In the genomic region with DNA sequence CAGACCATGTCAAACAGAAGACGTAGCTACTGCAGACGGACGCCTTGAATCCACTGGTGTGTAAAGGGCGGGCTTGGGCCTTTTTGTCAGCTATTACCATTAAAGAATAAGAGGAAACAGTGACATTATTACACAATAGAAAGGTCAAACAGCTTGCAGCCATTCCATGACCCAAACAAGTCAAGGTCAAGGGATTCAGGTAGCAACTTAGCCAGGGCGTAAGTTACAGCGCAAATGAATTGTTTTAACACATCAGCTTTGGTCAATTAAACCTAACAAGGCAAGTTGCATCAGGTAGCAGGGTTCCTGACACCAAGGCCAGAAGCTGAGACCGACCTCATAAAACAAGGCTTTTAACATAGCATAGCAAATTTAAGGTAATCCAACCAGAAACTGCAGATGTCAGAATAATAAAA, we compare ENCODE assay signal across 20 cellular contexts. TPM values are rescaled to one million over a fixed set of nuclear protein-coding genes. Genes with fewer than 3 reads are reported as not detected.
DNase-seq lines count a peak whose midpoint lies in the region; ATAC-seq and TF ChIP-seq lines count a peak whose summit lies in the region.
"Had no signal": no experiment of that assay in that cellular context is flagged by ENCODE, and none has a peak within 500 bp of the region (broad histone marks: within the 10 kb centered on the region; RNA-seq: fewer than 3 reads in every experiment).

No MANE protein-coding gene starts in this region.

- no peak overlapping the region for H3K4me3 Mint-ChIP-seq in activated naive CD4-positive, alpha-beta T cell treated with anti-CD3 and anti-CD28 coated beads, Interleukin-2, amount 10 ng/mL, durations not matched to agents 7 days and 5 days
- H3K4me3 Mint-ChIP-seq: activated B cell treated with CpG ODN at 0.5 μM for 24 hours; activated CD4-positive, alpha-beta memory T cell treated with anti-CD3 and anti-CD28 coated beads, Interleukin-2, amount 10 ng/mL, durations not matched to agents 7 days and 5 days; activated naive CD4-positive, alpha-beta T cell treated with anti-CD3 and anti-CD28 coated beads for 36 hours; CD8-positive, alpha-beta memory T cell; stimulated activated memory B cell treated with anti-CD40 and anti-IgM and Interleukin-4, amounts not matched to agents 10 μg/mL and 1 μg/mL and 100 μg/mL, for 72 hours had no signal

- ATAC-seq in right cardiac atrium: peak in 1 of 2 donors; percentile 61
- peak in 1 of 4 donors; percentile 10 for ATAC-seq in psoas muscle
- ATAC-seq: Panc1; stimulated activated memory B cell treated with anti-CD40 and anti-IgM and Interleukin-4, amounts not matched to agents 10 μg/mL and 1 μg/mL and 100 μg/mL, for 72 hours had no signal

- H3K27ac ChIP-seq in HEK293 (ENCODE audit: extremely low read depth, low read depth, low read length) (no peak overlapping the region), ascending aorta (peak overlapping the region; percentile 17 to 58), right cardiac atrium (ENCODE audit: low read length) (peak overlapping the region; percentile 30), psoas muscle (peak overlapping the region; percentile 99)
- H3K27ac ChIP-seq: upper lobe of left lung had no signal

- H3K4me3 ChIP-seq in HEK293 (ENCODE audit: low read depth, low read length) (no peak overlapping the region), ascending aorta (peak overlapping the region in 1 of 2 donors; percentile 45), right cardiac atrium (ENCODE audit: low read length) (peak overlapping the region; percentile 45), psoas muscle (peak overlapping the region; percentile 35)
- H3K4me3 ChIP-seq: HAP-1, upper lobe of left lung had no signal

- no peak for TF ChIP-seq CTCF in HEK293 (tag by site-specific recombination; IDR thresholded peaks at IDR 0.05)
- TF ChIP-seq CTCF in ascending aorta (IDR thresholded peaks at IDR 0.05): no peak
- TF ChIP-seq CTCF in psoas muscle (IDR thresholded peaks at IDR 0.05): no peak
- TF ChIP-seq CTCF in GM20000 (IDR thresholded peaks at IDR 0.05; ENCODE audit: extremely low read depth, missing control alignments): no peak

- H3K36me3 Mint-ChIP-seq in activated naive CD4-positive, alpha-beta T cell treated with anti-CD3 and anti-CD28 coated beads, Interleukin-2, amount 10 ng/mL, durations not matched to agents 7 days and 5 days: no peaks in the 10 kb centered on the region
- H3K36me3 Mint-ChIP-seq: CD8-positive, alpha-beta memory T cell; stimulated activated memory B cell treated with anti-CD40 and anti-IgM and Interleukin-4, amounts not matched to agents 10 μg/mL and 1 μg/mL and 100 μg/mL, for 72 hours had no signal

- WGBS in right cardiac atrium: 27% methylated on average over 7 of the region's 7 CpGs
- WGBS in psoas muscle, 3 donors: 23 to 32% (median 28%) methylated on average over 7 of the region's 7 CpGs

- no peaks in the 10 kb centered on the region for H3K27me3 Mint-ChIP-seq in activated naive CD4-positive, alpha-beta T cell treated with anti-CD3 and anti-CD28 coated beads, Interleukin-2, amount 10 ng/mL, durations not matched to agents 7 days and 5 days

- H3K27me3 ChIP-seq in ascending aorta (no peaks in the 10 kb centered on the region), right cardiac atrium (ENCODE audit: control insufficient read depth, insufficient read depth) (no peaks in the 10 kb centered on the region), psoas muscle (ENCODE audit: insufficient read depth in 3 of 3, low read length in 2 of 3) (no peaks in the 10 kb centered on the region)
- H3K27me3 ChIP-seq: upper lobe of left lung had no signal

- H3K4me1 ChIP-seq in HEK293 (ENCODE audit: control insufficient read depth, insufficient read depth, low read length) (peaks cover 14% of the 10 kb centered on the region), ascending aorta (peaks cover 0 to 21% of the 10 kb centered on the region in 2 donors), right cardiac atrium (ENCODE audit: control insufficient read depth, insufficient read depth, low read length) (peaks cover 8% of the 10 kb centered on the region), psoas muscle (peaks cover 67% of the 10 kb centered on the region)

- H3K36me3 ChIP-seq in HEK293 (ENCODE audit: control insufficient read depth in 2 of 2, insufficient read depth in 1 of 2, low read length in 2 of 2): no peaks in the 10 kb centered on the region
- no peaks in the 10 kb centered on the region for H3K36me3 ChIP-seq in ascending aorta
- no peaks in the 10 kb centered on the region for H3K36me3 ChIP-seq in psoas muscle (ENCODE audit: insufficient read depth in 1 of 2, low read depth in 1 of 2)
- H3K36me3 ChIP-seq: HAP-1, upper lobe of left lung had no signal

- CTCF ChIA-PET in HEK293 (lab: Yijun Ruan, JAX): interaction anchor here (1.1 to 1.4 kb wide), 2 partner anchors 14 to 55 kb away, joined by 3 to 4 read pairs; no protein-coding TSS in a partner anchor
- CTCF ChIA-PET in activated naive CD4-positive, alpha-beta T cell treated with anti-CD3 and anti-CD28 coated beads, Interleukin-2, amount 10 ng/mL, durations not matched to agents 7 days and 5 days (lab: Charles Lee): no interaction called here

- no peaks in the 10 kb centered on the region for H3K4me1 Mint-ChIP-seq in activated naive CD4-positive, alpha-beta T cell treated with anti-CD3 and anti-CD28 coated beads, Interleukin-2, amount 10 ng/mL, durations not matched to agents 7 days and 5 days
- H3K4me1 Mint-ChIP-seq: activated B cell treated with CpG ODN at 0.5 μM for 24 hours; activated CD4-positive, alpha-beta memory T cell treated with anti-CD3 and anti-CD28 coated beads, Interleukin-2, amount 10 ng/mL, durations not matched to agents 7 days and 5 days; CD8-positive, alpha-beta memory T cell; stimulated activated memory B cell treated with anti-CD40 and anti-IgM and Interleukin-4, amounts not matched to agents 10 μg/mL and 1 μg/mL and 100 μg/mL, for 72 hours had no signal

- DNase-seq in ascending aorta (ENCODE audit: low spot score in 2 of 2) (no peak), right cardiac atrium (no peak), psoas muscle (no peak), GM20000 (ENCODE audit: low spot score) (no peak), mesenteric fat pad (ENCODE audit: low spot score) (no peak)
- DNase-seq in activated effector memory CD4-positive, alpha-beta T cell treated with anti-CD3 and anti-CD28 coated beads, Interleukin-2, amount 50 U/mL, for 16 hours: no peak
- DNase-seq in activated naive CD4-positive, alpha-beta T cell treated with anti-CD3 and anti-CD28 coated beads, Interleukin-2, amount 10 ng/mL, durations not matched to agents 7 days and 5 days: no peak
- DNase-seq: activated B cell treated with CpG ODN at 0.5 μM for 24 hours; activated CD4-positive, alpha-beta memory T cell treated with anti-CD3 and anti-CD28 coated beads, Interleukin-2, amount 10 ng/mL, durations not matched to agents 7 days and 5 days; activated naive CD4-positive, alpha-beta T cell treated with anti-CD3 and anti-CD28 coated beads for 36 hours; activated T-cell treated with anti-CD3 and anti-CD28 coated beads, Interleukin-2, amount 50 U/mL, for 1 hour; CD8-positive, alpha-beta memory T cell; foreskin fibroblast; NCI-H526 treated with DMSO at 0.1 percent for 48 hours; retina; upper lobe of left lung had no signal

- intact Hi-C loops in ascending aorta (cut with DNase I) (no loop called here), right cardiac atrium (cut with DNase I) (no loop called here), psoas muscle (cut with DNase I) (no loop called here)

- H3K27ac Mint-ChIP-seq in activated naive CD4-positive, alpha-beta T cell treated with anti-CD3 and anti-CD28 coated beads, Interleukin-2, amount 10 ng/mL, durations not matched to agents 7 days and 5 days: no peak overlapping the region
- H3K27ac Mint-ChIP-seq: activated B cell treated with CpG ODN at 0.5 μM for 24 hours; activated CD4-positive, alpha-beta memory T cell treated with anti-CD3 and anti-CD28 coated beads, Interleukin-2, amount 10 ng/mL, durations not matched to agents 7 days and 5 days; activated naive CD4-positive, alpha-beta T cell treated with anti-CD3 and anti-CD28 coated beads for 36 hours; CD8-positive, alpha-beta memory T cell; stimulated activated memory B cell treated with anti-CD40 and anti-IgM and Interleukin-4, amounts not matched to agents 10 μg/mL and 1 μg/mL and 100 μg/mL, for 72 hours had no signal

- POLR2A ChIA-PET in HEK293 (lab: Yijun Ruan, JAX): interaction anchor here (1.2 kb wide), 1 partner anchor 16 kb away, joined by 3 read pairs; the partner anchor contains the start of gene NFIB

- H3K9me3 Mint-ChIP-seq in activated naive CD4-positive, alpha-beta T cell treated with anti-CD3 and anti-CD28 coated beads, Interleukin-2, amount 10 ng/mL, durations not matched to agents 7 days and 5 days: no peaks in the 10 kb centered on the region
- H3K9me3 Mint-ChIP-seq: activated B cell treated with CpG ODN at 0.5 μM for 24 hours; activated CD4-positive, alpha-beta memory T cell treated with anti-CD3 and anti-CD28 coated beads, Interleukin-2, amount 10 ng/mL, durations not matched to agents 7 days and 5 days; activated naive CD4-positive, alpha-beta T cell treated with anti-CD3 and anti-CD28 coated beads for 36 hours; stimulated activated memory B cell treated with anti-CD40 and anti-IgM and Interleukin-4, amounts not matched to agents 10 μg/mL and 1 μg/mL and 100 μg/mL, for 72 hours had no signal

- H3K9me3 ChIP-seq in HEK293 (ENCODE audit: control insufficient read depth, insufficient read depth, low read depth, low read length) (no peaks in the 10 kb centered on the region), ascending aorta (no peaks in the 10 kb centered on the region), right cardiac atrium (ENCODE audit: control insufficient read depth, low read length) (no peaks in the 10 kb centered on the region), psoas muscle (no peaks in the 10 kb centered on the region)
- H3K9me3 ChIP-seq: HAP-1, upper lobe of left lung had no signal

TF ChIP-seq in HEK293, 187 proteins besides CTCF, POLR2A, EP300 and RAD21 (continues in another document):
- TF ChIP-seq ZNF366 (tag by site-specific recombination; conservative IDR thresholded peaks at IDR 0.05) (peak; percentile 51), ZNF426 (tag by site-specific recombination; IDR thresholded peaks at IDR 0.05) (no peak), ZFP37 (tag by site-specific recombination; IDR thresholded peaks at IDR 0.05) (no peak), ZNF37A (tag by site-specific recombination; IDR thresholded peaks at IDR 0.05) (no peak)

RNA-seq across cellular contexts. Expression of gene NFIB, which starts 15.3 kb away (rescaled TPM):
- total RNA-seq in ascending aorta: 99.9 TPM
- total RNA-seq in right cardiac atrium: 100 to 1,000 TPM; 125 to 143 (median 134) TPM
- 22.5 TPM for polyA plus RNA-seq in right cardiac atrium
- 10 to 100 TPM; 35.0 to 65.1 (median 47.3) TPM for total RNA-seq in psoas muscle
- polyA plus RNA-seq in psoas muscle: 10 to 100 TPM in 1 of 3 donors, 1 to 10 TPM in 2; 5.8 to 17.1 (median 6.1) TPM
- total RNA-seq in mesenteric fat pad: 143 TPM
- total RNA-seq: activated B cell treated with CpG ODN at 0.5 μM for 24 hours; activated CD4-positive, alpha-beta memory T cell treated with anti-CD3 and anti-CD28 coated beads, Interleukin-2, amount 10 ng/mL, durations not matched to agents 7 days and 5 days; activated naive CD4-positive, alpha-beta T cell treated with anti-CD3 and anti-CD28 coated beads for 36 hours; CD8-positive, alpha-beta memory T cell had no signal
- polyA plus RNA-seq: CD8-positive, alpha-beta memory T cell had no signal
